Comparison of ENCODE assay signal across 8 cellular contexts in the genomic region with DNA sequence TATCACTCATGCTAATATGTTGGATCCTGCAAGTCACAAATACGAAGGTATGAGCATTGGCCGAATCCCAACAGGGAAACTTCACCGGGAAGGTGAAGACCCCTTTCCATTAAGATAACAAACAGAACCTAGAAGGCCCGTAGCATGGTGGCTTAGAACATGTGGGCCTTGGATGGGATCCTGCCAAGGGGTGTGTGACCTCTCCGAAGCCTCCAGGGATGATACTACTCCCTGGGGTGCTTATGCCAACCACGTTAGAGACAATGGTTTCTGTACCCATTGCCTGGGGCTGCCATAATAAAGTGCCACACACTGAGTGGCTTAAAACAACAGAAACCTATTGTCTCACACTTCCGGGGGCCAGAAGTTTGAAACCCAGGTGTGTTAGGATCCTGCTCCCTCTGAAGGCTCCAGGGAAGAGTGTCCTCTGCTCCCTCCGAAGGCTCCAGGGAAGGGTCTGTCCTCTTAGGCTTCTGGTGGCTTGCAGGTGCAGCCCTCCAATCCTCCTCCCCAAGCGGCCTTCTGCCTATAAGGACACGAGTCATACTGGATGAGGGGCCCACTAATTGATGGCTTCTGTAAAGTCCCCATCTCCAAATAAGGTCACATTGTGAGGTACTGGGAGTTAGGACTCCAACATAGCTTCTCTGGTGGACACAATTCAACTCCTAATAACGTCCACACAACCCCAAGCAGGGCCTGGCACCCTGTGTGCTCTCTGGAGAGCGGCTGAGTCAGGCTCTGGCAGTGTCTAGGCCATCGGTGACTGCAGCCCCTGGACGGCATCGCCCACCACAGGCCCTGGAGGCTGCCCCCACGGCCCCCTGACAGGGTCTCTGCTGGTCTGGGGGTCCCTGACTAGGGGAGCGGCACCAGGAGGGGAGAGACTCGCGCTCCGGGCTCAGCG. TPM values are rescaled to one million over a fixed set of nuclear protein-coding genes. Genes with fewer than 3 reads are reported as not detected.
DNase-seq lines count a peak whose midpoint lies in the region; ATAC-seq, FAIRE-seq and TF ChIP-seq lines count a peak whose summit lies in the region.

No MANE protein-coding gene starts in this region.

- peak overlapping the region; percentile 65 for H3K4me3 ChIP-seq in GM12875 (ENCODE audit: low read depth, low read length)
- H3K4me3 ChIP-seq in breast epithelium = peak overlapping the region; percentile 77 to 83 (median 80)
- H3K4me3 ChIP-seq in muscle layer of colon (ENCODE audit: low read depth in 1 of 2, low read length in 2 of 2) = peak overlapping the region; percentile 57 to 80

- H3K27ac ChIP-seq in breast epithelium (peak overlapping the region; percentile 69 to 83), muscle layer of colon (ENCODE audit: low read depth, low read length) (peak overlapping the region; percentile 75)

- H3K27me3 ChIP-seq in breast epithelium = no peaks in the 10 kb centered on the region
- H3K27me3 ChIP-seq in muscle layer of colon (ENCODE audit: control insufficient read depth in 1 of 2, insufficient read depth in 2 of 2, low read length in 2 of 2) = no peaks in the 10 kb centered on the region

- H3K36me3 ChIP-seq in breast epithelium = no peaks in the 10 kb centered on the region
- H3K36me3 ChIP-seq in muscle layer of colon (ENCODE audit: insufficient read depth, low read length) = no peaks in the 10 kb centered on the region

- TF ChIP-seq POLR2A in breast epithelium (IDR thresholded peaks at IDR 0.05) = no peak

- H3K9ac ChIP-seq in muscle layer of colon (ENCODE audit: low read length) = no peak overlapping the region

- TF ChIP-seq CTCF in GM12875 (IDR thresholded peaks at IDR 0.05; ENCODE audit: borderline replicate concordance, insufficient read depth, low read depth, low read length) = no peak
- TF ChIP-seq CTCF in breast epithelium (IDR thresholded peaks at IDR 0.05) = no peak

- no peak for FAIRE-seq in RCC 7860 (lab: Jason Lieb, UNC)

- peak; percentile 1 for ATAC-seq in HG03280 (IDR thresholded peaks at IDR 0.05; ENCODE audit: unreplicated experiment)

- H3K9me3 ChIP-seq in breast epithelium (no peaks in the 10 kb centered on the region), muscle layer of colon (ENCODE audit: low read length) (no peaks in the 10 kb centered on the region)

- intact Hi-C loops in breast epithelium (cut with DNase I; ENCODE audit: low total_unique reads) = no loop called here

- H3K4me1 ChIP-seq in breast epithelium (no peaks in the 10 kb centered on the region), muscle layer of colon (ENCODE audit: insufficient read depth, low read length) (peaks cover 13% of the 10 kb centered on the region)

- DNase-seq in breast epithelium (ENCODE audit: low spot score in 2 of 2) (no peak), DMS53 (lab: John Stamatoyannopoulos, UW) (no peak), SHP77 treated with DMSO at 0.1 percent for 48 hours (lab: John Stamatoyannopoulos, UW) (no peak), iPS-NIHi7 (ENCODE audit: extremely low spot score) (no peak), RCC 7860 (ENCODE audit: low spot score) (no peak)

RNA-seq across cellular contexts. Expression of gene MGMT, which starts 1.0 kb away (rescaled TPM):
- 10 to 100 TPM; 34.1 to 57.8 (median 46.7) TPM for total RNA-seq in breast epithelium
